Comparison of ENCODE assay signal across 26 cellular contexts in the genomic region with DNA sequence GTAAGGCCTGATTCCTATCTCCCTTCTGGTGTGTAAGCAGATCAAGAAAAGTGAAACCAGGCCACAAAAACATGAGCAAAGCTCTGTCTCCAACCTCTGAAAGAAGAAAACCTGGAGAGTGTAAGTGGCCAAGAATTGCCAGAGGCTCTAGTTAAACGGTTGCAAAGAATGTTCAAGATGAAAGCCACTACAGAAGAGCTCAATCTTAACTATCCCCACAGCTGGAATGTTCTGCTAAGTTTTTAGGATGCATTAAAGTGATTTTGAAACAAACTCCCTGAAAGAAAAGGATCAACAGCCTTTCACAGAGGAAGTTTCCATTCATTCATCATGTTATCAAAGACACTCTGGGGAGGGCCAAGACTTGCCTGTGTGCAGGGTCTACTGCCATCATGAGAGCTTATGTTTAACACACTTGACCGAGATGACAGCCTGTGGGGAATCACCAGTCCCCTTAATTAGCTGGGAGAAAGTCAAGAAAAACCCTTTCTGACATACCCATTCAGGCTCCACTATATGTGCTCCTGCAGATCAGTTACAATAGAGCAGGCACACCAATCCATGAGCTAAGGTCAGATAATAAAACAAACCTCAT.
DNase-seq lines count a peak whose midpoint lies in the region; ATAC-seq and TF ChIP-seq lines count a peak whose summit lies in the region.
"Had no signal": no experiment of that assay in that cellular context is flagged by ENCODE, and none has a peak within 500 bp of the region (broad histone marks: within the 10 kb centered on the region; RNA-seq: fewer than 3 reads in every experiment).

No MANE protein-coding gene starts in this region.

- no peak overlapping the region for H4K8ac ChIP-seq in IMR-90 (ENCODE audit: low read depth in 2 of 2, low read length in 2 of 2)

- no peak overlapping the region for H2BK120ac ChIP-seq in IMR-90 (ENCODE audit: low read depth, low read length)

- H3K14ac ChIP-seq in IMR-90 (replicated peaks; ENCODE audit: low read depth, low read length): no peak overlapping the region

- no TSS peak for BruUV-seq in IMR-90 (replicated peaks; lab: Mats Ljungman, UMichigan)

- H3K79me1 ChIP-seq in IMR-90 (ENCODE audit: low read depth in 1 of 2, low read length in 2 of 2): no peaks in the 10 kb centered on the region

- no peak overlapping the region for H4K5ac ChIP-seq in IMR-90 (ENCODE audit: low read depth, low read length)

- TF ChIP-seq RAD21 in IMR-90 (IDR thresholded peaks at IDR 0.05; ENCODE audit: low read length): no peak

- no peak for TF ChIP-seq POLR2A in IMR-90 (IDR thresholded peaks at IDR 0.05; ENCODE audit: low read depth, low read length)

- H3K4me2 ChIP-seq in IMR-90 (ENCODE audit: low read depth, low read length): peak overlapping the region; percentile 36; the same call in 1 of the 2 replicates
- H3K4me2 ChIP-seq: BLaER1 had no signal

- H3K56ac ChIP-seq in IMR-90 (ENCODE audit: extremely low read depth, insufficient read depth, low read length): no peak overlapping the region

- no peaks in the 10 kb centered on the region; the same call in 1 of the 2 replicates for H3K9me1 ChIP-seq in IMR-90 (ENCODE audit: insufficient read depth, low read length)

- no peaks in the 10 kb centered on the region for H3K9me3 ChIP-seq in IMR-90 (ENCODE audit: control insufficient read depth, insufficient read depth, low read length)
- H3K9me3 ChIP-seq: BLaER1, suprapubic skin, uterus had no signal

- no peak overlapping the region for H3K23ac ChIP-seq in IMR-90 (ENCODE audit: low read depth, low read length)

- H3K27ac ChIP-seq in IMR-90 (ENCODE audit: insufficient read depth, low read length): no peak overlapping the region
- H3K27ac ChIP-seq in rectal smooth muscle tissue (ENCODE audit: low read depth, low read length): peak overlapping the region; percentile 7
- H3K27ac ChIP-seq: BLaER1, suprapubic skin, WERI-Rb-1 had no signal

- POLR2A ChIA-PET in IMR-90 (lab: Charles Lee; ENCODE audit: unreplicated experiment): interaction anchor here (0.6 kb wide), 1 partner anchor 15 kb away, joined by 3 read pairs; no protein-coding TSS in a partner anchor

- peak overlapping the region; percentile 57; the same call in 1 of the 2 replicates for H3K18ac ChIP-seq in IMR-90 (ENCODE audit: low read depth, low read length)

- CTCF ChIA-PET in IMR-90 (lab: Yijun Ruan, JAX): interaction anchor here (0.7 to 1.5 kb wide), 4 partner anchors 9 to 56 kb away, joined by 3 to 4 read pairs (median 3); no protein-coding TSS in a partner anchor

- no peak overlapping the region for H2AK9ac ChIP-seq in IMR-90 (replicated peaks; ENCODE audit: low read depth, low read length, poor library complexity)

- dilution Hi-C loops in IMR-90 (cut with HindIII; ENCODE audit: low sequenced_read_pairs, unreplicated experiment): no loop called here

- WGBS in IMR-90 (ENCODE audit: extremely low coverage in 2 of 2, insufficient read length in 1 of 2), 2 experiments: no CpG with 5 or more reads among the region's 2 CpGs

- no peak overlapping the region for H2AFZ ChIP-seq in IMR-90 (replicated peaks; ENCODE audit: low read length, poor library complexity)

- H4K91ac ChIP-seq in IMR-90 (ENCODE audit: insufficient read depth, low read depth, low read length): no peak overlapping the region

- no peak overlapping the region for H2AK5ac ChIP-seq in IMR-90 (ENCODE audit: low read depth, low read length)

- H3K36me3 ChIP-seq in IMR-90 (ENCODE audit: control insufficient read depth, insufficient read depth, low read length) (peaks cover 9% of the 10 kb centered on the region; the same call in 1 of the 2 replicates), rectal smooth muscle tissue (ENCODE audit: control insufficient read depth, insufficient read depth, low read length) (no peaks in the 10 kb centered on the region)
- H3K36me3 ChIP-seq: BLaER1, uterus, WERI-Rb-1 had no signal

- ATAC-seq in IMR-90 (ENCODE audit: low read depth): peak; percentile 50
- no peak for ATAC-seq in GM21619 (IDR thresholded peaks at IDR 0.05; ENCODE audit: unreplicated experiment)
- ATAC-seq: naive thymus-derived CD4-positive, alpha-beta T cell had no signal

- H3K27me3 ChIP-seq in IMR-90 (ENCODE audit: control insufficient read depth, insufficient read depth, low read length) (no peaks in the 10 kb centered on the region), rectal smooth muscle tissue (ENCODE audit: control insufficient read depth, insufficient read depth, low read length) (no peaks in the 10 kb centered on the region)
- H3K27me3 ChIP-seq: BLaER1, heart left ventricle, suprapubic skin, uterus had no signal

- H2BK20ac ChIP-seq in IMR-90 (ENCODE audit: low read depth, low read length): no peak overlapping the region

- H2BK5ac ChIP-seq in IMR-90 (ENCODE audit: low read depth, low read length, poor library complexity, severe bottlenecking): peak overlapping the region; percentile 1

- no peak for TF ChIP-seq CTCF in IMR-90 (conservative IDR thresholded peaks at IDR 0.05; ENCODE audit: low read depth, low read length)

- no peaks in the 10 kb centered on the region for H4K20me1 ChIP-seq in IMR-90 (ENCODE audit: insufficient read depth, low read length)
- H4K20me1 ChIP-seq: BLaER1 had no signal

- H3K4me3 ChIP-seq in IMR-90 (ENCODE audit: insufficient read depth, low read depth, low read length) (no peak overlapping the region), rectal smooth muscle tissue (ENCODE audit: low read length) (no peak overlapping the region)
- H3K4me3 ChIP-seq: BLaER1, heart left ventricle, suprapubic skin, uterus had no signal

- DNase-seq in IMR-90 (peak; percentile 13), amniotic epithelial cell (ENCODE audit: low read depth) (peak; percentile 46), iris pigment epithelial cell (ENCODE audit: low read depth) (peak; percentile 21), NCI-H1436 (lab: John Stamatoyannopoulos, UW) (no peak), HK-2 (ENCODE audit: unreplicated experiment) (no peak), hypothalamus (lab: John Stamatoyannopoulos, UW) (no peak)
- DNase-seq: activated CD4-positive, alpha-beta T cell treated with anti-CD3 and anti-CD28 coated beads, Interleukin-2, amount 10 ng/mL, durations not matched to agents 24 days and 14 days; activated effector memory CD4-positive, alpha-beta T cell treated with anti-CD3 and anti-CD28 coated beads, Interleukin-2, amount 50 U/mL, for 16 hours; activated naive CD8-positive, alpha-beta T cell treated with anti-CD3 and anti-CD28 coated beads for 36 hours; activated T-cell treated with anti-CD3 and anti-CD28 coated beads, Interleukin-2, amount 50 U/mL, for 1 hour; effector CD8-positive, alpha-beta T cell; foreskin fibroblast; heart left ventricle; left colon; naive thymus-derived CD4-positive, alpha-beta T cell; NCI-H1694 treated with DMSO at 0.1 percent for 48 hours; NCI-H526; NK-92 treated with Interleukin-12 subunit alpha and Interleukin-12 subunit beta, amount 100 ng/mL, for 24 hours; SIG-M5; stimulated activated CD4-positive, alpha-beta T cell treated with anti-CD3 and anti-CD28 coated beads, Interleukin-2, amount 100 ng/mL, for 48 hours; uterus; WERI-Rb-1 had no signal

- H3K9ac ChIP-seq in IMR-90 (ENCODE audit: low read depth, low read length) (no peak overlapping the region), rectal smooth muscle tissue (ENCODE audit: low read length) (no peak overlapping the region)
- H3K9ac ChIP-seq: BLaER1 had no signal

- intact Hi-C loops in IMR-90 (cut with micrococcal nuclease): no loop called here

- H3K4me1 ChIP-seq in IMR-90 (ENCODE audit: control insufficient read depth, insufficient read depth, low read length): peaks cover 6% of the 10 kb centered on the region
- H3K4me1 ChIP-seq in rectal smooth muscle tissue (ENCODE audit: control insufficient read depth, insufficient read depth, low read length): no peaks in the 10 kb centered on the region
- H3K4me1 ChIP-seq: BLaER1, uterus had no signal

- H2BK15ac ChIP-seq in IMR-90 (ENCODE audit: low read depth, low read length): no peak overlapping the region

- in situ Hi-C loops in IMR-90 (cut with MboI; ENCODE audit: low sequenced_read_pairs): no loop called here

- no peak overlapping the region for H3K4ac ChIP-seq in IMR-90 (ENCODE audit: low read depth, low read length)

TF ChIP-seq in IMR-90, 13 proteins besides CTCF, POLR2A, EP300 and RAD21:
- TF ChIP-seq RFX5 (IDR thresholded peaks at IDR 0.05; ENCODE audit: low read depth, low read length) (no peak), SMC3 (IDR thresholded peaks at IDR 0.05; ENCODE audit: low read depth, low read length) (no peak), MAZ (IDR thresholded peaks at IDR 0.05; ENCODE audit: borderline replicate concordance, low read depth, low read length) (no peak), MXI1 (IDR thresholded peaks at IDR 0.05; ENCODE audit: borderline replicate concordance, low read depth, low read length) (no peak)

Comparison
In these comparisons a context has a peak if more than half of its experiments do, and no peak if none do; other contexts are left out.
1. DNase-seq: peak in IMR-90 (single experiment), amniotic epithelial cell (single experiment) and iris pigment epithelial cell (single experiment); none in NCI-H1436 (single experiment), HK-2 (single experiment) and hypothalamus (0 of 51).